ENCODE assay signal across 1 cellular context in genomic region chr7:128861957-128862570, GRCh38.
TF ChIP-seq lines count a peak whose summit lies in the region.

No MANE protein-coding gene starts in this region.

TF ChIP-seq in HEK293, 187 proteins besides CTCF, POLR2A, EP300 and RAD21 (continued from another document):
- TF ChIP-seq BCL11B (tag by site-specific recombination; IDR thresholded peaks at IDR 0.05; ENCODE audit: low read depth) (no peak), OSR2 (tag by site-specific recombination; IDR thresholded peaks at IDR 0.05) (no peak), ZNF132 (tag by site-specific recombination; IDR thresholded peaks at IDR 0.05; ENCODE audit: borderline replicate concordance) (no peak), ZNF701 (tag by site-specific recombination; IDR thresholded peaks at IDR 0.05) (no peak), REST (tag by site-specific recombination; IDR thresholded peaks at IDR 0.05) (peak; percentile 13; the same call in 1 of the 2 replicates), ZNF335 (tag by site-specific recombination; conservative IDR thresholded peaks at IDR 0.05) (peak; percentile 83), ZNF768 (tag by site-specific recombination; IDR thresholded peaks at IDR 0.05) (no peak)
